9 cellular contexts compared by ENCODE assay signal in genomic region chr19:54178581-54179261, GRCh38. TPM values are rescaled to one million over a fixed set of nuclear protein-coding genes. Genes with fewer than 3 reads are reported as not detected.
A peak's percentile ranks its signal among the peaks of the same experiment; 100 is the strongest.
DNase-seq lines count a peak whose midpoint lies in the region; ATAC-seq and TF ChIP-seq lines count a peak whose summit lies in the region.
"Had no signal": no experiment of that assay in that cellular context is flagged by ENCODE, and none has a peak within 500 bp of the region (broad histone marks: within the 10 kb centered on the region; RNA-seq: fewer than 3 reads in every experiment).

No MANE protein-coding gene starts in this region.

- POLR2A ChIA-PET in activated CD4-positive, alpha-beta T cell treated with anti-CD3 and anti-CD28 coated beads, Interleukin-2, amount 10 ng/mL, durations not matched to agents 7 days and 5 days (lab: Charles Lee): no interaction called here

- peak overlapping the region; percentile 59 for H3K27ac Mint-ChIP-seq in GM23338
- H3K27ac Mint-ChIP-seq in activated CD4-positive, alpha-beta T cell treated with anti-CD3 and anti-CD28 coated beads, Interleukin-2, amount 10 ng/mL, durations not matched to agents 7 days and 5 days: no peak overlapping the region

- H3K4me1 ChIP-seq in GM23338 (ENCODE audit: insufficient read depth): peaks cover 2% of the 10 kb centered on the region; the same call in 1 of the 2 replicates

- ATAC-seq in GM23338: peak; percentile 82
- peak; percentile 37 for ATAC-seq in left colon
- no peak for ATAC-seq in HG02973 (IDR thresholded peaks at IDR 0.05; ENCODE audit: unreplicated experiment)
- ATAC-seq in GM18502 (IDR thresholded peaks at IDR 0.05; ENCODE audit: poor library complexity, unreplicated experiment): no peak

- H3K4me1 Mint-ChIP-seq in GM23338: peaks cover 14% of the 10 kb centered on the region
- no peaks in the 10 kb centered on the region for H3K4me1 Mint-ChIP-seq in activated CD4-positive, alpha-beta T cell treated with anti-CD3 and anti-CD28 coated beads, Interleukin-2, amount 10 ng/mL, durations not matched to agents 7 days and 5 days

- H3K9me2 ChIP-seq in GM23338 (ENCODE audit: insufficient read depth): no peaks in the 10 kb centered on the region

- peaks cover 32% of the 10 kb centered on the region for H3K36me3 Mint-ChIP-seq in GM23338 (ENCODE audit: low read depth)
- peaks cover 6% of the 10 kb centered on the region for H3K36me3 Mint-ChIP-seq in activated CD4-positive, alpha-beta T cell treated with anti-CD3 and anti-CD28 coated beads, Interleukin-2, amount 10 ng/mL, durations not matched to agents 7 days and 5 days (ENCODE audit: low read depth)

- peaks cover 13% of the 10 kb centered on the region for H4K20me1 ChIP-seq in GM23338 (replicated peaks; ENCODE audit: insufficient read depth)

- peak overlapping the region; percentile 27; the same call in 1 of the 2 replicates for H3K4me3 ChIP-seq in GM23338
- no peak overlapping the region for H3K4me3 ChIP-seq in foreskin fibroblast (ENCODE audit: low read depth in 1 of 2, low read length in 2 of 2)
- H3K4me3 ChIP-seq: skin epidermis had no signal

- H3K27ac ChIP-seq in GM23338 (ENCODE audit: low read depth): no peak overlapping the region
- H3K27ac ChIP-seq: skin epidermis had no signal

- H3K79me2 ChIP-seq in GM23338 (replicated peaks; ENCODE audit: insufficient read depth): no peaks in the 10 kb centered on the region

- H3K36me3 ChIP-seq in GM23338 (ENCODE audit: insufficient read depth): peaks cover 9% of the 10 kb centered on the region; the same call in 1 of the 2 replicates

- in situ Hi-C loops in ACHN (cut with HindIII; ENCODE audit: low pct_ligation_motif_present, low pct_unique_long_range_greater_than_20kb, low sequenced_read_pairs): no loop called here

- H3K4me3 Mint-ChIP-seq in GM23338: peak overlapping the region; percentile 46
- H3K4me3 Mint-ChIP-seq in activated CD4-positive, alpha-beta T cell treated with anti-CD3 and anti-CD28 coated beads, Interleukin-2, amount 10 ng/mL, durations not matched to agents 7 days and 5 days: no peak overlapping the region

- DNase-seq in ACHN: peak; percentile 20
- DNase-seq in GM23338 (ENCODE audit: low spot score): peak; percentile 91
- peak; percentile 52 for DNase-seq in activated CD4-positive, alpha-beta T cell treated with anti-CD3 and anti-CD28 coated beads, Interleukin-2, amount 10 ng/mL, durations not matched to agents 7 days and 5 days
- peak in 1 of 2 donors; percentile 30 for DNase-seq in left colon
- no peak for DNase-seq in NOMO-1 (lab: John Stamatoyannopoulos, UW; ENCODE audit: unreplicated experiment in 2 of 2)
- no peak for DNase-seq in foreskin fibroblast

- peaks cover 11% of the 10 kb centered on the region for H3F3A ChIP-seq in GM23338 (replicated peaks; ENCODE audit: low read depth)

- intact Hi-C loops in left colon (cut with DNase I, micrococcal nuclease): no loop called here

- no peak overlapping the region for H2AFZ ChIP-seq in GM23338

- TF ChIP-seq CTCF in GM23338 (conservative IDR thresholded peaks at IDR 0.05; ENCODE audit: low read depth in 2 of 2) (no peak), foreskin fibroblast (IDR thresholded peaks at IDR 0.05; ENCODE audit: low read depth, low read length) (no peak)

- CTCF ChIA-PET in activated CD4-positive, alpha-beta T cell treated with anti-CD3 and anti-CD28 coated beads, Interleukin-2, amount 10 ng/mL, durations not matched to agents 7 days and 5 days (lab: Charles Lee): interaction anchor here (0.5 to 1.4 kb wide), 3 partner anchors 10 to 281 kb away, joined by 3 read pairs; partner anchors contain the start of gene MBOAT7

- H3K27me3 Mint-ChIP-seq in GM23338 (ENCODE audit: insufficient read depth, low read depth, poor library complexity): peaks cover 25% of the 10 kb centered on the region
- no peaks in the 10 kb centered on the region for H3K27me3 Mint-ChIP-seq in activated CD4-positive, alpha-beta T cell treated with anti-CD3 and anti-CD28 coated beads, Interleukin-2, amount 10 ng/mL, durations not matched to agents 7 days and 5 days

- no peaks in the 10 kb centered on the region; the same call in 1 of the 3 replicates for H3K9me3 Mint-ChIP-seq in GM23338
- no peaks in the 10 kb centered on the region for H3K9me3 Mint-ChIP-seq in activated CD4-positive, alpha-beta T cell treated with anti-CD3 and anti-CD28 coated beads, Interleukin-2, amount 10 ng/mL, durations not matched to agents 7 days and 5 days

- H3K27me3 ChIP-seq in GM23338 (ENCODE audit: insufficient read depth): no peaks in the 10 kb centered on the region

- H3K4me2 ChIP-seq in GM23338: peak overlapping the region; percentile 65; the same call in 1 of the 2 replicates

RNA-seq across cellular contexts. Expression of gene TMC4, which starts 5.8 kb away (rescaled TPM):
- total RNA-seq in GM23338 (2014; rRNA removed; shearing (Covaris generic)): 0.58 and 2.3 TPM in 2 replicates
- 7.8 and 8.2 TPM in 2 replicates for polyA plus RNA-seq in GM23338 (2016; fragmentation: Nextera tagmentation; extraction: Ambion mirVana)
- total RNA-seq in activated CD4-positive, alpha-beta T cell treated with anti-CD3 and anti-CD28 coated beads, Interleukin-2, amount 10 ng/mL, durations not matched to agents 7 days and 5 days: 1 to 10 TPM; 4.6 to 4.9 TPM
- 100 to 1,000 TPM; 209 to 217 TPM for total RNA-seq in left colon

RNA-seq across cellular contexts. Expression of gene MBOAT7, which starts 10.7 kb away (rescaled TPM):
- 140 and 184 TPM in 2 replicates for total RNA-seq in GM23338 (2014; rRNA removed; shearing (Covaris generic))
- polyA plus RNA-seq in GM23338 (2016; fragmentation: Nextera tagmentation; extraction: Ambion mirVana): 73.5 and 77.8 TPM in 2 replicates
- total RNA-seq in activated CD4-positive, alpha-beta T cell treated with anti-CD3 and anti-CD28 coated beads, Interleukin-2, amount 10 ng/mL, durations not matched to agents 7 days and 5 days: 10 to 100 TPM; 56.0 to 61.0 TPM
- total RNA-seq in left colon: 100 to 1,000 TPM; 144 to 152 TPM

RNA-seq across cellular contexts. Expression of gene TSEN34, which starts 12.4 kb away (rescaled TPM):
- total RNA-seq in GM23338 (2014; rRNA removed; shearing (Covaris generic)): 51.2 and 53.4 TPM in 2 replicates
- polyA plus RNA-seq in GM23338 (2016; fragmentation: Nextera tagmentation; extraction: Ambion mirVana): 33.0 and 36.6 TPM in 2 replicates
- 10 to 100 TPM in 1 of 2 experiments, 1 to 10 TPM in 1; 7.9 to 10.2 TPM for total RNA-seq in activated CD4-positive, alpha-beta T cell treated with anti-CD3 and anti-CD28 coated beads, Interleukin-2, amount 10 ng/mL, durations not matched to agents 7 days and 5 days
- total RNA-seq in left colon: 10 to 100 TPM; 38.9 to 41.6 TPM

RNA-seq across cellular contexts. Expression of gene LENG1, which starts 19.2 kb away (rescaled TPM):
- total RNA-seq in GM23338 (2014; rRNA removed; shearing (Covaris generic)): 4.7 TPM in 2 replicates
- polyA plus RNA-seq in GM23338 (2016; fragmentation: Nextera tagmentation; extraction: Ambion mirVana): 17.2 and 19.3 TPM in 2 replicates
- total RNA-seq in activated CD4-positive, alpha-beta T cell treated with anti-CD3 and anti-CD28 coated beads, Interleukin-2, amount 10 ng/mL, durations not matched to agents 7 days and 5 days: 1 to 10 TPM; 7.6 to 9.1 TPM
- 1 to 10 TPM; 5.3 to 7.3 TPM for total RNA-seq in left colon

RNA-seq across cellular contexts. Expression of gene RPS9, which starts 21.9 kb away (rescaled TPM):
- 1,754 and 2,101 TPM in 2 replicates for total RNA-seq in GM23338 (2014; rRNA removed; shearing (Covaris generic))
- 1,060 and 1,149 TPM in 2 replicates for polyA plus RNA-seq in GM23338 (2016; fragmentation: Nextera tagmentation; extraction: Ambion mirVana)
- total RNA-seq in activated CD4-positive, alpha-beta T cell treated with anti-CD3 and anti-CD28 coated beads, Interleukin-2, amount 10 ng/mL, durations not matched to agents 7 days and 5 days: 1,000 to 10,000 TPM; 1,257 to 1,351 TPM
- total RNA-seq in left colon: 1,000 to 10,000 TPM in 1 of 2 donors, 100 to 1,000 TPM in 1; 962 to 1,034 TPM

Comparison
In these comparisons a context has a peak if more than half of its experiments do, and no peak if none do; other contexts are left out.
1. DNase-seq: peak in ACHN (single experiment), GM23338 (single experiment) and activated CD4-positive, alpha-beta T cell treated with anti-CD3 and anti-CD28 coated beads, Interleukin-2, amount 10 ng/mL, durations not matched to agents 7 days and 5 days (single experiment); none in NOMO-1 (0 of 2) and foreskin fibroblast (0 of 2).
2. ATAC-seq: peak in GM23338 (single experiment) and left colon (single experiment); none in HG02973 (single experiment) and GM18502 (single experiment).
3. RNA of gene TMC4, which starts 5.8 kb away (total RNA-seq): 209 to 217 TPM in left colon; 4.6 to 4.9 TPM in activated CD4-positive, alpha-beta T cell treated with anti-CD3 and anti-CD28 coated beads, Interleukin-2, amount 10 ng/mL, durations not matched to agents 7 days and 5 days and 0.58 to 2.3 TPM in GM23338; every median in the first group is over 10 times any median in the second.